Comparison of ENCODE assay signal across 8 cellular contexts in the genomic region with DNA sequence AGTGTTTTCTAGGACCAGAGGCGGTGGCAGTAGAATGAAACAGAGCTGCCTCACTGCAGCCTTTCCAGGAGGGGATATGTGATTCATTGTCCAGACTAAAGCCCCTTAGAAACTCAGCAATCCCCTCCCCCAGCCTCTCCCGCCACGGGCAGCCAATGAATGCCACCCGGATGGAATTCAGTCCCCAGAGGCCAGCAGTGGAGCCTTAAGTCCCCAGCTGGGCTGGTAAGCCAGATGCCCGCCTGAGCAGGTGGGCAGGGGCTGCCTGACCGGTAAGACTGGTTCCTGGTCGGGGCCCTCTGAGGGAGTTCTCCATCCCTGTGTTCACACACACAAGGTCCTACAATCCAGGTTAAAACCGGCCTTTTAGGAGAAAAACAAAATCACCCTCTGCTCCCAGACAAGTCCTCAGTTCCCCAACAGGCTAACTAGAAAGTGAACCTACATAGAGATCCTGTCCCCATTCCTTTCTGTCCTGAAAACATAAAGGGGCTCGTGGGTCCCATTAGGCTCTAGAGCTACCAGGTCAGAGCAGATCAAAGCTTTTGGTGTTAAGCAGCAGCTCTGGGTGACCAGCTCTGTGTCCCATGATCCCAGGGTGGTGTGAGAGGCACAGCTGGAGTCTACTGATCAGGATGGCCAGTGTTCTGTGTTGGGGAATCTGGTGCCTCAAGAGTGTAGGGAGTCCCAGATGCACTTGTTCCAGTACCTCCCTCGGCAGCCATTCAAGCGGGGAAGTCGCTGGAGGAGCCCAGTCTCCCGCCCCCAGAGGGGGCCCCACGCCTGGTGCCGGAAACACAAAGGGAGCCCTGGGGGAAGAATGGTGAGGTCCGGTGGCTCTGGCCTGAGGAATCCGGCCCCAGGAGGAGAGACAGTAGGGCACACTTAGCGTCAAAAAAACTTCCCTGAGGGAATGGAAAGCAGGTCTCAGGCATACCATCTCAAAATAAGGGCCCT. TPM values are rescaled to one million over a fixed set of nuclear protein-coding genes. Genes with fewer than 3 reads are reported as not detected.
DNase-seq lines count a peak whose midpoint lies in the region; ATAC-seq and TF ChIP-seq lines count a peak whose summit lies in the region.

No MANE protein-coding gene starts in this region.

- no peak for ATAC-seq in natural killer cell
- ATAC-seq in HG02981 (IDR thresholded peaks at IDR 0.05; ENCODE audit: unreplicated experiment), result no peak
- ATAC-seq in HG03097 (IDR thresholded peaks at IDR 0.05; ENCODE audit: low FRiP score, unreplicated experiment), result no peak

- H3K4me1 Mint-ChIP-seq in Caco-2 (ENCODE audit: low read depth, unreplicated experiment), result peaks cover 36% of the 10 kb centered on the region
- peaks cover 56% of the 10 kb centered on the region for H3K4me1 Mint-ChIP-seq in endodermal cell
- peaks cover 64 to 67% of the 10 kb centered on the region in 2 donors for H3K4me1 Mint-ChIP-seq in natural killer cell

- peaks cover 4% of the 10 kb centered on the region; the same call in 1 of the 2 replicates for H3K36me3 ChIP-seq in Caco-2 (ENCODE audit: control insufficient read depth, insufficient read depth, low read length)
- H3K36me3 ChIP-seq in HUES6 (ENCODE audit: control insufficient read depth, insufficient read depth, low read length), result peaks cover 49% of the 10 kb centered on the region
- H3K36me3 ChIP-seq in endodermal cell (ENCODE audit: control insufficient read depth, insufficient read depth, low read length), result peaks cover 60% of the 10 kb centered on the region

- H3K9me3 Mint-ChIP-seq in Caco-2 (ENCODE audit: unreplicated experiment), result no peaks in the 10 kb centered on the region
- H3K9me3 Mint-ChIP-seq in endodermal cell, result no peaks in the 10 kb centered on the region
- H3K9me3 Mint-ChIP-seq in natural killer cell, result no peaks in the 10 kb centered on the region

- H3K27me3 Mint-ChIP-seq in Caco-2 (ENCODE audit: insufficient read depth, unreplicated experiment) (no peaks in the 10 kb centered on the region), endodermal cell (ENCODE audit: insufficient read depth) (no peaks in the 10 kb centered on the region), natural killer cell (ENCODE audit: low read depth in 2 of 2) (no peaks in the 10 kb centered on the region)

- intact Hi-C loops in Caco-2 (cut with micrococcal nuclease; ENCODE audit: unreplicated experiment), result no loop called here
- intact Hi-C loops in natural killer cell (cut with micrococcal nuclease), result loop anchor here (2.0 to 10.0 kb wide), 2 partner anchors 151 to 289 kb away; partner anchors contain the start of gene SFI1

- POLR2A ChIA-PET in Caco-2 (lab: Charles Lee), result interaction anchor here (1.6 kb wide), 1 partner anchor 53 kb away, joined by 4 read pairs; no protein-coding TSS in a partner anchor

- H3K9me3 ChIP-seq in Caco-2 (no peaks in the 10 kb centered on the region), HUES6 (ENCODE audit: control insufficient read depth, insufficient read depth, low read depth, low read length) (no peaks in the 10 kb centered on the region), endodermal cell (ENCODE audit: control insufficient read depth, low read length) (no peaks in the 10 kb centered on the region)

- DNase-seq in Caco-2 (peak; percentile 67 to 74), UCSD-AML1 (lab: John Stamatoyannopoulos, UW; ENCODE audit: unreplicated experiment) (peak; percentile 55), endodermal cell (peak; percentile 87), natural killer cell (no peak), OCI-M2 (lab: John Stamatoyannopoulos, UW; ENCODE audit: unreplicated experiment) (no peak)

- H3K27ac ChIP-seq in HUES6 (ENCODE audit: low read depth, low read length) (peak overlapping the region; percentile 83), endodermal cell (ENCODE audit: low read depth, low read length) (peak overlapping the region; percentile 94)

- H3K36me3 Mint-ChIP-seq in Caco-2 (ENCODE audit: insufficient read depth, unreplicated experiment) (peaks cover 48% of the 10 kb centered on the region), endodermal cell (ENCODE audit: low read depth) (peaks cover 52% of the 10 kb centered on the region), natural killer cell (no peaks in the 10 kb centered on the region)

- TF ChIP-seq CTCF in Caco-2 (IDR thresholded peaks at IDR 0.05; ENCODE audit: insufficient read depth in 1 of 2, low read depth in 1 of 2, low read length in 1 of 2, severe bottlenecking in 1 of 2, unreplicated experiment in 1 of 2) (no peak), endodermal cell (conservative IDR thresholded peaks at IDR 0.05) (no peak), natural killer cell (IDR thresholded peaks at IDR 0.05) (no peak)

- CTCF ChIA-PET in Caco-2 (lab: Charles Lee), result interaction anchor here (0.9 kb wide), 1 partner anchor 108 kb away, joined by 3 read pairs; no protein-coding TSS in a partner anchor

- H3K4me3 Mint-ChIP-seq in Caco-2 (ENCODE audit: unreplicated experiment), result peak overlapping the region; percentile 87
- peak overlapping the region; percentile 80 for H3K4me3 Mint-ChIP-seq in endodermal cell
- H3K4me3 Mint-ChIP-seq in natural killer cell, result peak overlapping the region; percentile 81

- peaks cover 35% of the 10 kb centered on the region for H3K4me1 ChIP-seq in Caco-2
- peaks cover 41% of the 10 kb centered on the region for H3K4me1 ChIP-seq in HUES6 (ENCODE audit: control insufficient read depth, insufficient read depth, low read length)
- peaks cover 24% of the 10 kb centered on the region for H3K4me1 ChIP-seq in endodermal cell (ENCODE audit: control insufficient read depth, insufficient read depth, low read length)

- BruUV-seq in Caco-2 (replicated peaks; lab: Mats Ljungman, UMichigan), result no TSS peak

- H3K4me3 ChIP-seq in Caco-2 (ENCODE audit: low read depth, low read length), result peak overlapping the region; percentile 14
- H3K4me3 ChIP-seq in HUES6 (ENCODE audit: low read depth, low read length), result peak overlapping the region; percentile 86
- H3K4me3 ChIP-seq in endodermal cell (ENCODE audit: low read length), result peak overlapping the region; percentile 91

- no peaks in the 10 kb centered on the region for H3K27me3 ChIP-seq in Caco-2 (replicated peaks; ENCODE audit: control insufficient read depth, insufficient read depth, low read length)
- H3K27me3 ChIP-seq in HUES6 (ENCODE audit: control insufficient read depth, insufficient read depth, low read length), result no peaks in the 10 kb centered on the region
- no peaks in the 10 kb centered on the region for H3K27me3 ChIP-seq in endodermal cell (ENCODE audit: control insufficient read depth, insufficient read depth, low read length, poor library complexity, severe bottlenecking)

- H3K9ac ChIP-seq in HUES6 (ENCODE audit: low read length) (peak overlapping the region; percentile 81), endodermal cell (ENCODE audit: extremely low read depth, low read length, poor library complexity, severe bottlenecking) (peak overlapping the region; percentile 66)

- WGBS in endodermal cell (ENCODE audit: insufficient coverage in 1 of 2, insufficient read length in 1 of 2), 2 experiments, result 10 to 18% methylated on average over 9 to 18 of the region's 18 CpGs

- H3K27ac Mint-ChIP-seq in Caco-2 (ENCODE audit: unreplicated experiment) (peak overlapping the region; percentile 67), endodermal cell (peak overlapping the region; percentile 89), natural killer cell (peak overlapping the region; percentile 76 to 82)

RNA-seq across cellular contexts. Expression of gene PATZ1, which starts 2.6 kb away (rescaled TPM):
- total RNA-seq in Caco-2 (2022) (36.6 and 40.9 TPM in 2 replicates), endodermal cell (10 to 100 TPM; 49.2 to 57.1 TPM), natural killer cell (10 to 100 TPM; 31.5 to 39.2 (median 37.3) TPM)
- 65.0 TPM for polyA plus RNA-seq in endodermal cell (2013, experiment 1 of 2)
- 55.9 TPM for polyA plus RNA-seq in endodermal cell (2013, experiment 2 of 2)

RNA-seq across cellular contexts. Expression of gene PIK3IP1, which starts 51.2 kb away (rescaled TPM):
- total RNA-seq in Caco-2 (2022) (0.68 and 0.72 TPM in 2 replicates), endodermal cell (1 to 10 TPM; 2.0 to 3.5 TPM), natural killer cell (100 to 1,000 TPM; 132 to 180 (median 161) TPM)
- polyA plus RNA-seq in endodermal cell (2013, experiment 1 of 2), result 5.5 TPM
- 4.4 TPM for polyA plus RNA-seq in endodermal cell (2013, experiment 2 of 2)

RNA-seq across cellular contexts. Expression of gene DRG1, which starts 55.9 kb away (rescaled TPM):
- total RNA-seq in Caco-2 (2022), result 78.3 and 87.6 TPM in 2 replicates
- 10 to 100 TPM; 79.9 to 93.5 TPM for total RNA-seq in endodermal cell
- 79.6 TPM for polyA plus RNA-seq in endodermal cell (2013, experiment 1 of 2)
- 64.9 TPM for polyA plus RNA-seq in endodermal cell (2013, experiment 2 of 2)
- total RNA-seq in natural killer cell, result 10 to 100 TPM; 50.2 to 60.3 (median 55.4) TPM

Comparison
In these comparisons a context has a peak if more than half of its experiments do, and no peak if none do; other contexts are left out.
1. DNase-seq: peak in Caco-2 (2 of 2), UCSD-AML1 (single experiment) and endodermal cell (single experiment); none in natural killer cell (single experiment) and OCI-M2 (single experiment).
2. H3K4me3 ChIP-seq: peak in every context shown above with its lines; median percentile 91 in endodermal cell; 86 in HUES6; 14 in Caco-2.
3. RNA of gene PIK3IP1, which starts 51.2 kb away (total RNA-seq): 132 to 180 TPM in natural killer cell; 2.0 to 3.5 TPM in endodermal cell and 0.68 to 0.72 TPM in Caco-2; every median in the first group is over 10 times any median in the second.
4. Peak in every context shown above with its lines, with median percentiles within 50 percentile points of each other: H3K27ac Mint-ChIP-seq and H3K4me3 Mint-ChIP-seq.